Comparison of ENCODE assay signal across 9 cellular contexts in genomic region chr5:42811591-42812392, GRCh38. TPM values are rescaled to one million over a fixed set of nuclear protein-coding genes. Genes with fewer than 3 reads are reported as not detected.
DNase-seq lines count a peak whose midpoint lies in the region; ATAC-seq and TF ChIP-seq lines count a peak whose summit lies in the region.
"Had no signal": no experiment of that assay in that cellular context is flagged by ENCODE, and none has a peak within 500 bp of the region (broad histone marks: within the 10 kb centered on the region; RNA-seq: fewer than 3 reads in every experiment).

Gene SELENOP, minus strand, starts transcription at chr5:42811892. Its CDS starts 3,539 bp downstream, at chr5:42808353.

- TF ChIP-seq POLR2A in breast epithelium (IDR thresholded peaks at IDR 0.05), result peak; percentile 93

- H3K4me3 ChIP-seq in Loucy (ENCODE audit: low read length, poor library complexity, severe bottlenecking) (peak within 1 kb of the TSS; percentile 33), breast epithelium (peak within 1 kb of the TSS; percentile 61 to 65 (median 62))

- H3K36me3 Mint-ChIP-seq in activated CD8-positive, alpha-beta T cell treated with anti-CD3 and anti-CD28 coated beads for 36 hours (ENCODE audit: low read depth), result no peaks in the 10 kb centered on the region

- peak within 1 kb of the TSS; percentile 75 for H2AFZ ChIP-seq in Loucy (ENCODE audit: low read length)

- H3K27ac Mint-ChIP-seq in activated CD8-positive, alpha-beta T cell treated with anti-CD3 and anti-CD28 coated beads for 36 hours, result no peak within 1 kb of the TSS
- H3K27ac Mint-ChIP-seq: stimulated activated naive CD8-positive, alpha-beta T cell treated with anti-CD3 and anti-CD28 coated beads, Interleukin-15, Interleukin-2, amounts not matched to agents 100 ng/mL and 50 ng/mL, for 24 hours had no signal

- no peaks in the 10 kb centered on the region for H3K27me3 Mint-ChIP-seq in activated CD8-positive, alpha-beta T cell treated with anti-CD3 and anti-CD28 coated beads for 36 hours
- H3K27me3 Mint-ChIP-seq: stimulated activated naive CD8-positive, alpha-beta T cell treated with anti-CD3 and anti-CD28 coated beads, Interleukin-15, Interleukin-2, amounts not matched to agents 100 ng/mL and 50 ng/mL, for 24 hours had no signal

- TF ChIP-seq CTCF in Loucy (conservative IDR thresholded peaks at IDR 0.05; ENCODE audit: low read length) (no peak), breast epithelium (IDR thresholded peaks at IDR 0.05) (peak in 1 of 3 donors; percentile 1)
- no peak for TF ChIP-seq CTCF in activated CD8-positive, alpha-beta T cell treated with anti-CD3 and anti-CD28 coated beads for 36 hours (IDR thresholded peaks at IDR 0.05)

- peak within 1 kb of the TSS; percentile 2 for H3K9ac ChIP-seq in Loucy (ENCODE audit: low read depth, low read length, poor library complexity, severe bottlenecking)

- H3K4me1 ChIP-seq in Loucy (ENCODE audit: insufficient read depth, low read length, poor library complexity, severe bottlenecking), result peaks cover 12% of the 10 kb centered on the region
- peaks cover 3% of the 10 kb centered on the region in 2 donors for H3K4me1 ChIP-seq in breast epithelium

- H3K4me1 Mint-ChIP-seq in activated CD8-positive, alpha-beta T cell treated with anti-CD3 and anti-CD28 coated beads for 36 hours (ENCODE audit: low read depth), result peaks cover 3% of the 10 kb centered on the region

- H3K27me3 ChIP-seq in Loucy (ENCODE audit: insufficient read depth, low read length, poor library complexity, severe bottlenecking) (no peaks in the 10 kb centered on the region), breast epithelium (no peaks in the 10 kb centered on the region)

- H3K36me3 ChIP-seq in Loucy (ENCODE audit: insufficient read depth, low read length), result no peaks in the 10 kb centered on the region
- no peaks in the 10 kb centered on the region for H3K36me3 ChIP-seq in breast epithelium

- no peaks in the 10 kb centered on the region for H3K9me3 Mint-ChIP-seq in activated CD8-positive, alpha-beta T cell treated with anti-CD3 and anti-CD28 coated beads for 36 hours
- H3K9me3 Mint-ChIP-seq: stimulated activated naive CD8-positive, alpha-beta T cell treated with anti-CD3 and anti-CD28 coated beads, Interleukin-15, Interleukin-2, amounts not matched to agents 100 ng/mL and 50 ng/mL, for 24 hours had no signal

- no peaks in the 10 kb centered on the region for H4K20me1 ChIP-seq in Loucy (ENCODE audit: insufficient read depth, low read length, poor library complexity, severe bottlenecking)

- intact Hi-C loops in breast epithelium (cut with DNase I; ENCODE audit: low total_unique reads), result no loop called here
- intact Hi-C loops in activated CD8-positive, alpha-beta T cell treated with anti-CD3 and anti-CD28 coated beads for 36 hours (cut with micrococcal nuclease), result no loop called here

- H3K4me2 ChIP-seq in Loucy (ENCODE audit: low read depth, low read length, poor library complexity, severe bottlenecking), result peak within 1 kb of the TSS; percentile 52

- no peaks in the 10 kb centered on the region for H3F3A ChIP-seq in Loucy (ENCODE audit: low read depth)

- CTCF ChIA-PET in activated CD8-positive, alpha-beta T cell treated with anti-CD3 and anti-CD28 coated beads for 36 hours (lab: Charles Lee), result interaction anchor here (0.8 kb wide), 1 partner anchor 78 kb away, joined by 3 read pairs; no protein-coding TSS in a partner anchor

- H3K27ac ChIP-seq in breast epithelium, result peak within 1 kb of the TSS; percentile 93 to 94

- H3K4me3 Mint-ChIP-seq in activated CD8-positive, alpha-beta T cell treated with anti-CD3 and anti-CD28 coated beads for 36 hours, result no peak within 1 kb of the TSS
- H3K4me3 Mint-ChIP-seq: stimulated activated naive CD8-positive, alpha-beta T cell treated with anti-CD3 and anti-CD28 coated beads, Interleukin-15, Interleukin-2, amounts not matched to agents 100 ng/mL and 50 ng/mL, for 24 hours had no signal

- no peak for ATAC-seq in activated CD8-positive, alpha-beta T cell treated with anti-CD3 and anti-CD28 coated beads for 36 hours

- no peaks in the 10 kb centered on the region for H3K9me3 ChIP-seq in Loucy (ENCODE audit: insufficient read depth, low read depth, low read length)
- no peaks in the 10 kb centered on the region for H3K9me3 ChIP-seq in breast epithelium

- DNase-seq in A172 (ENCODE audit: low spot score), result peak; percentile 21
- peak; percentile 76 to 79 for DNase-seq in breast epithelium (ENCODE audit: low spot score in 2 of 2)
- peak; percentile 40 for DNase-seq in iPS-NIHi7 (ENCODE audit: extremely low spot score)
- peak; percentile 79 for DNase-seq in smooth muscle cell of the brain vasculature (ENCODE audit: low read depth, low spot score)
- DNase-seq in activated CD8-positive, alpha-beta T cell treated with anti-CD3 and anti-CD28 coated beads for 36 hours, result no peak
- no peak for DNase-seq in RKO (ENCODE audit: low spot score)
- no peak for DNase-seq in dedifferentiated amniotic fluid mesenchymal stem cell (ENCODE audit: extremely low spot score)

- H3K9me2 ChIP-seq in Loucy (replicated peaks; ENCODE audit: low read depth, low read length), result no peaks in the 10 kb centered on the region

- H3K79me2 ChIP-seq in Loucy (ENCODE audit: insufficient read depth, low read length), result no peaks in the 10 kb centered on the region

- POLR2A ChIA-PET in activated CD8-positive, alpha-beta T cell treated with anti-CD3 and anti-CD28 coated beads for 36 hours (lab: Charles Lee), result no interaction called here

RNA-seq across cellular contexts. Expression of gene SELENOP, which starts in this region (rescaled TPM):
- 5.3 and 10.7 TPM in 2 replicates for total RNA-seq in A172 (2014; rRNA removed; shearing (Covaris generic))
- total RNA-seq in breast epithelium, result 1,000 to 10,000 TPM in 2 of 3 donors, 100 to 1,000 TPM in 1; 509 to 1,868 (median 1,002) TPM
- total RNA-seq in activated CD8-positive, alpha-beta T cell treated with anti-CD3 and anti-CD28 coated beads for 36 hours, result not detected

Comparison
In these comparisons a context has a peak if more than half of its experiments do, and no peak if none do; other contexts are left out.
1. RNA of gene SELENOP (total RNA-seq): 509 to 1,868 TPM in breast epithelium; 5.3 to 10.7 TPM in A172 and not detected in activated CD8-positive, alpha-beta T cell treated with anti-CD3 and anti-CD28 coated beads for 36 hours; every median in the first group is over 10 times any median in the second.
2. DNase-seq: peak in A172 (single experiment), breast epithelium (2 of 2), iPS-NIHi7 (single experiment) and smooth muscle cell of the brain vasculature (single experiment); none in activated CD8-positive, alpha-beta T cell treated with anti-CD3 and anti-CD28 coated beads for 36 hours (single experiment), RKO (single experiment) and dedifferentiated amniotic fluid mesenchymal stem cell (single experiment).